Comparison of ENCODE assay signal across 8 cellular contexts in genomic region chr4:77862478-77863216, GRCh38. TPM values are rescaled to one million over a fixed set of nuclear protein-coding genes. Genes with fewer than 3 reads are reported as not detected.
DNase-seq lines count a peak whose midpoint lies in the region; ATAC-seq, FAIRE-seq and TF ChIP-seq lines count a peak whose summit lies in the region.

MRPL1 (plus strand) TSS chr4:77862830; CDS start chr4:77862849, 19 bp downstream.

- peaks cover 14 to 18% of the 10 kb centered on the region in 2 donors for H3K36me3 Mint-ChIP-seq in activated T-cell treated with anti-CD3 and anti-CD28 coated beads, Interleukin-2, amount 50 U/mL, for 72 hours (ENCODE audit: insufficient read depth in 2 of 2)

- no peaks in the 10 kb centered on the region for H3K9me3 Mint-ChIP-seq in activated T-cell treated with anti-CD3 and anti-CD28 coated beads, Interleukin-2, amount 50 U/mL, for 72 hours

- H3K27ac ChIP-seq in KOPT-K1 (ENCODE audit: low read depth, low read length, poor library complexity, severe bottlenecking) = peak within 1 kb of the TSS; percentile 89
- peak within 1 kb of the TSS; percentile 86 to 91 (median 88) for H3K27ac ChIP-seq in esophagus muscularis mucosa (replicated peaks in 1 of 4)

- H3K4me1 ChIP-seq in esophagus muscularis mucosa = peaks cover 8 to 26% (median 14%) of the 10 kb centered on the region in 4 donors

- WGBS in esophagus muscularis mucosa = under 1% methylated on average over 31 of the region's 33 CpGs

- no peaks in the 10 kb centered on the region for H3K27me3 ChIP-seq in esophagus muscularis mucosa

- no peaks in the 10 kb centered on the region for H3K27me3 Mint-ChIP-seq in activated T-cell treated with anti-CD3 and anti-CD28 coated beads, Interleukin-2, amount 50 U/mL, for 72 hours (ENCODE audit: low read depth)

- peak within 1 kb of the TSS; percentile 100 for H3K27ac Mint-ChIP-seq in activated T-cell treated with anti-CD3 and anti-CD28 coated beads, Interleukin-2, amount 50 U/mL, for 72 hours

- no peak for TF ChIP-seq POLR2A in esophagus muscularis mucosa (IDR thresholded peaks at IDR 0.05; ENCODE audit: low read depth)

- intact Hi-C loops in esophagus muscularis mucosa (cut with DNase I) = loop anchor here (2.0 kb wide), 1 partner anchor 42 kb away; no protein-coding TSS in a partner anchor

- H3K36me3 ChIP-seq in KOPT-K1 (ENCODE audit: insufficient read depth, low read length) (peaks cover 20% of the 10 kb centered on the region), esophagus muscularis mucosa (peaks cover 0 to 7% (median 4%) of the 10 kb centered on the region in 4 donors)

- peak within 1 kb of the TSS; percentile 97 to 98 for H3K4me3 Mint-ChIP-seq in activated T-cell treated with anti-CD3 and anti-CD28 coated beads, Interleukin-2, amount 50 U/mL, for 72 hours

- FAIRE-seq in RCC 7860 (lab: Jason Lieb, UNC) = peak; percentile 75

- TF ChIP-seq EP300 in esophagus muscularis mucosa (IDR thresholded peaks at IDR 0.05) = no peak

- no peak for TF ChIP-seq CTCF in esophagus muscularis mucosa (IDR thresholded peaks at IDR 0.05)

- no peaks in the 10 kb centered on the region for H3K9me3 ChIP-seq in KOPT-K1 (ENCODE audit: insufficient read depth, low read length, poor library complexity, severe bottlenecking)
- H3K9me3 ChIP-seq in esophagus muscularis mucosa = no peaks in the 10 kb centered on the region

- peak within 1 kb of the TSS; percentile 53 to 78 (median 74) for H3K4me3 ChIP-seq in esophagus muscularis mucosa

- H3K4me1 Mint-ChIP-seq in activated T-cell treated with anti-CD3 and anti-CD28 coated beads, Interleukin-2, amount 50 U/mL, for 72 hours (ENCODE audit: low read depth) = peaks cover 87% of the 10 kb centered on the region

- peak; percentile 84 for ATAC-seq in GM21786 (IDR thresholded peaks at IDR 0.05; ENCODE audit: unreplicated experiment)
- peak; percentile 69 to 76 for ATAC-seq in activated T-cell treated with anti-CD3 and anti-CD28 coated beads, Interleukin-2, amount 50 U/mL, for 72 hours (replicated peaks in 1 of 2)

- DNase-seq in DMS79 (lab: John Stamatoyannopoulos, UW) = peak; percentile 93
- DNase-seq in RCC 7860 (ENCODE audit: low spot score) = peak; percentile 90
- DNase-seq in activated T-cell treated with anti-CD3 and anti-CD28 coated beads, Interleukin-2, amount 50 U/mL, for 72 hours = peak; percentile 86 to 89
- peak; percentile 97 for DNase-seq in esophagus muscularis mucosa (ENCODE audit: extremely low spot score)
- DNase-seq in myocyte (ENCODE audit: low read depth) = peak; percentile 96
- peak; percentile 62 to 85 for DNase-seq in stimulated activated CD8-positive, alpha-beta memory T cell treated with anti-CD3 and anti-CD28 coated beads, Interleukin-7, amount 100 ng/mL, for 48 hours (ENCODE audit: extremely low read depth in 1 of 2, low read depth in 1 of 2)

RNA-seq across cellular contexts. Expression of gene MRPL1, which starts in this region (rescaled TPM):
- total RNA-seq in activated T-cell treated with anti-CD3 and anti-CD28 coated beads, Interleukin-2, amount 50 U/mL, for 72 hours = 10 to 100 TPM; 39.3 to 76.8 TPM
- total RNA-seq in esophagus muscularis mucosa (10 to 100 TPM; 16.6 to 28.2 (median 19.5) TPM), myocyte (29.1 and 32.9 TPM in 2 replicates)
- polyA plus RNA-seq in myocyte (2012) = 11.7 TPM

Comparison
In these comparisons a context has a peak if more than half of its experiments do, and no peak if none do; other contexts are left out.
1. Peak in every context shown above with its lines: DNase-seq, ATAC-seq, H3K4me3 ChIP-seq and H3K27ac ChIP-seq.